In the genomic region with DNA sequence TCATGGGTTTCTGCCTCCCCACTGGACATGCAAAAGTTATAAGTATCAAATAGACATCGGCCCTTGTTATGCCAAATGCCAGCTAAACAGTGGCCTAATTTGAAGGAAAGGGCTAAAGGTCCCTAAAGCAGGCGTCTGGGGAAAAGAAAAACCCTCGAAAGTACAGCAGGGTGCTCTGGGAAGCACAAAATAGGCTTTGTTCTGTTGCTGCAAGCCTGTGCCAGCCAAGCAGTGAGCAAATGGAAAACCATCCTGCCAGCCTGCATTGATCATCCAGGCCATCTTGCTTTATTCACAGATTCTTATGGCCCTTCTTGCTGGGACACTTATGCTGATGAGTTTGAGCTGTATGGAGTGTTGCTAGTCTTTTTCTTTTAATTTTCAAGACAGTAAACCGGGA, we compare ENCODE assay signal across 19 cellular contexts.
DNase-seq lines count a peak whose midpoint lies in the region; ATAC-seq and TF ChIP-seq lines count a peak whose summit lies in the region.
"Had no signal": no experiment of that assay in that cellular context is flagged by ENCODE, and none has a peak within 500 bp of the region (broad histone marks: within the 10 kb centered on the region; RNA-seq: fewer than 3 reads in every experiment).

No MANE protein-coding gene starts in this region.

- no peak overlapping the region for H3K27ac Mint-ChIP-seq in effector memory CD8-positive, alpha-beta T cell
- H3K27ac Mint-ChIP-seq: activated CD4-positive, alpha-beta T cell treated with anti-CD3 and anti-CD28 coated beads, Interleukin-2, amount 10 ng/mL, durations not matched to agents 24 days and 14 days; HFFc6; mesothelial cell of epicardium; nephron progenitor cell; stimulated activated effector memory CD8-positive, alpha-beta T cell treated with anti-CD3 and anti-CD28 coated beads, Interleukin-12 subunit alpha, Interleukin-12 subunit beta, amount 100 ng/mL, for 72 hours had no signal

- peak; percentile 73 for DNase-seq in Ammon's horn (ENCODE audit: low spot score)
- peak in 35 of 56 donors; percentile 2 to 63 (median 17) for DNase-seq in amygdala (lab: John Stamatoyannopoulos, UW)
- peak in 26 of 42 donors; percentile 11 to 73 (median 32) for DNase-seq in head of caudate nucleus
- peak; percentile 88 for DNase-seq in pons (ENCODE audit: low spot score)
- no peak for DNase-seq in effector memory CD8-positive, alpha-beta T cell
- DNase-seq in GM20000 (ENCODE audit: low spot score): no peak
- no peak for DNase-seq in 8988T
- DNase-seq: activated CD4-positive, alpha-beta T cell treated with anti-CD3 and anti-CD28 coated beads, Interleukin-2, amount 10 ng/mL, durations not matched to agents 24 days and 14 days; activated T-cell treated with anti-CD3 and anti-CD28 coated beads, Interleukin-2, amount 50 U/mL, for 4 hours; HFFc6; NCI-H2081; nephron progenitor cell; small intestine; stimulated activated CD4-positive, alpha-beta T cell treated with anti-CD3 and anti-CD28 coated beads, Interleukin-2, amount 100 ng/mL, for 48 hours; WERI-Rb-1 had no signal

- H3K4me3 Mint-ChIP-seq in effector memory CD8-positive, alpha-beta T cell: no peak overlapping the region
- H3K4me3 Mint-ChIP-seq: activated CD4-positive, alpha-beta T cell treated with anti-CD3 and anti-CD28 coated beads, Interleukin-2, amount 10 ng/mL, durations not matched to agents 24 days and 14 days; activated T-cell treated with anti-CD3 and anti-CD28 coated beads, Interleukin-2, amount 50 U/mL, for 4 hours; HFFc6; mesothelial cell of epicardium; nephron progenitor cell; stimulated activated effector memory CD8-positive, alpha-beta T cell treated with anti-CD3 and anti-CD28 coated beads, Interleukin-12 subunit alpha, Interleukin-12 subunit beta, amount 100 ng/mL, for 72 hours had no signal

- H3K36me3 Mint-ChIP-seq in effector memory CD8-positive, alpha-beta T cell (ENCODE audit: insufficient read depth): no peaks in the 10 kb centered on the region
- H3K36me3 Mint-ChIP-seq: stimulated activated effector memory CD8-positive, alpha-beta T cell treated with anti-CD3 and anti-CD28 coated beads, Interleukin-12 subunit alpha, Interleukin-12 subunit beta, amount 100 ng/mL, for 72 hours had no signal

- H3K4me1 Mint-ChIP-seq in effector memory CD8-positive, alpha-beta T cell (ENCODE audit: low read depth in 2 of 2): no peaks in the 10 kb centered on the region
- H3K4me1 Mint-ChIP-seq: activated CD4-positive, alpha-beta T cell treated with anti-CD3 and anti-CD28 coated beads, Interleukin-2, amount 10 ng/mL, durations not matched to agents 24 days and 14 days had no signal

- ATAC-seq in effector memory CD8-positive, alpha-beta T cell (replicated peaks): no peak
- ATAC-seq in GM19452 (IDR thresholded peaks at IDR 0.05; ENCODE audit: unreplicated experiment): no peak
- ATAC-seq: activated T-cell treated with anti-CD3 and anti-CD28 coated beads, Interleukin-2, amount 50 U/mL, for 4 hours; left lobe of liver; stimulated activated effector memory CD8-positive, alpha-beta T cell treated with anti-CD3 and anti-CD28 coated beads, Interleukin-12 subunit alpha, Interleukin-12 subunit beta, amount 100 ng/mL, for 72 hours had no signal

- no peak for TF ChIP-seq CTCF in GM20000 (IDR thresholded peaks at IDR 0.05; ENCODE audit: extremely low read depth, missing control alignments)

- peaks cover 12 to 26% of the 10 kb centered on the region in 2 donors for H3K27me3 Mint-ChIP-seq in effector memory CD8-positive, alpha-beta T cell

- no peaks in the 10 kb centered on the region for H3K9me3 Mint-ChIP-seq in effector memory CD8-positive, alpha-beta T cell
- H3K9me3 Mint-ChIP-seq: activated CD4-positive, alpha-beta T cell treated with anti-CD3 and anti-CD28 coated beads, Interleukin-2, amount 10 ng/mL, durations not matched to agents 24 days and 14 days; activated T-cell treated with anti-CD3 and anti-CD28 coated beads, Interleukin-2, amount 50 U/mL, for 4 hours; stimulated activated effector memory CD8-positive, alpha-beta T cell treated with anti-CD3 and anti-CD28 coated beads, Interleukin-12 subunit alpha, Interleukin-12 subunit beta, amount 100 ng/mL, for 72 hours had no signal

- intact Hi-C loops in head of caudate nucleus (cut with DNase I): no loop called here

Comparison
In these comparisons a context has a peak if more than half of its experiments do, and no peak if none do; other contexts are left out.
1. DNase-seq: peak in Ammon's horn (single experiment), amygdala (35 of 56), head of caudate nucleus (26 of 42) and pons (single experiment); none in effector memory CD8-positive, alpha-beta T cell (0 of 3), GM20000 (single experiment) and 8988T (single experiment).